30 cellular contexts compared by ENCODE assay signal in the genomic region with DNA sequence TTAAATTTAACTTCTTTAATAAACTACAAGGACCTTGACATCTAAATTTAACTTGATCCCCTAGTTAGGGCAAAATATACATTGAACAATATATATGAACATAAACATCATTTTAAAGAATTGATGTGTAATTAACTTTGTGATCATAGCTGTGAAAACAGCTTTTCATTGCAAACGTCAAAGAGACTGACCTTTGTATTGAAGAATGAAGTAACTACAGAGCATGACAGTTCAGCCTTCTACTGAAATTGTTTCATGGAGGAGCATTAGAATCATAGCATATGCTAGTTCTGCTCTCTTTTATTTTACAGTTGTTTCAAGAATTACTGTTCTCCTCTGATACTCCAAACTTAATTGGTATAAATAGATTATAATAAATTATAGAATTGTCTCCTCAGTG.
"Had no signal": no experiment of that assay in that cellular context is flagged by ENCODE, and none has a peak within 500 bp of the region (broad histone marks: within the 10 kb centered on the region; RNA-seq: fewer than 3 reads in every experiment).

No MANE protein-coding gene starts in this region.

- H3K27ac ChIP-seq: neutrophil, pancreas, prostate gland, right atrium auricular region, skin epidermis, spleen, suprapubic skin, testis, tibial nerve, upper lobe of left lung, vagina had no signal

- H3K9me3 ChIP-seq: pancreas, prostate gland, right atrium auricular region, testis, tibial nerve, upper lobe of left lung, vagina had no signal

- ATAC-seq: naive thymus-derived CD8-positive, alpha-beta T cell; natural killer cell treated with Interleukin-12 subunit alpha and Interleukin-12 subunit beta and Interleukin-15 and Interleukin-18, amount 100 ng/mL, for 72 hours; pancreas; sciatic nerve; stimulated activated memory B cell treated with anti-CD40 and anti-IgM and Interleukin-4, amounts not matched to agents 10 μg/mL and 1 μg/mL and 100 μg/mL, for 72 hours; stimulated activated naive CD8-positive, alpha-beta T cell treated with anti-CD3 and anti-CD28 coated beads, Interleukin-15, amount 100 ng/mL, for 72 hours; stimulated activated naive CD8-positive, alpha-beta T cell treated with anti-CD3 and anti-CD28 coated beads, Interleukin-15, Interleukin-2, amounts not matched to agents 100 U/mL and 50 U/mL, for 24 hours had no signal

- H3K27me3 ChIP-seq: neutrophil, pancreas, right atrium auricular region, spleen, suprapubic skin, testis, tibial nerve, upper lobe of left lung, vagina had no signal

- DNase-seq: naive B cell; naive thymus-derived CD8-positive, alpha-beta T cell; nephron progenitor cell; nucleus accumbens; pancreas; retina; spleen; stimulated activated CD4-positive, alpha-beta T cell treated with anti-CD3 and anti-CD28 coated beads, Interleukin-12 subunit alpha, Interleukin-12 subunit beta, amount 100 ng/mL, for 4 hours; stimulated activated CD4-positive, alpha-beta T cell treated with anti-CD3 and anti-CD28 coated beads, Interleukin-1b, Interleukin-23, amount 100 ng/mL, for 48 hours; stimulated activated CD4-positive, alpha-beta T cell treated with anti-CD3 and anti-CD28 coated beads, Interleukin-4, amount 100 ng/mL, for 1 hour; stimulated activated CD4-positive, alpha-beta T cell treated with anti-CD3 and anti-CD28 coated beads, Interleukin-4, amount 100 ng/mL, for 4 hours; stimulated activated CD8-positive, alpha-beta memory T cell treated with anti-CD3 and anti-CD28 coated beads, Interleukin-4, amount 100 ng/mL, for 48 hours; stimulated activated naive CD4-positive, alpha-beta T cell; stimulated activated naive CD8-positive, alpha-beta T cell treated with anti-CD3 and anti-CD28 coated beads, Interleukin-15, amount 100 ng/mL, for 72 hours; stimulated activated naive CD8-positive, alpha-beta T cell treated with anti-CD3 and anti-CD28 coated beads, Interleukin-15, Interleukin-2, amounts not matched to agents 100 U/mL and 50 U/mL, for 24 hours; substantia nigra; testis; trophoblast cell; upper lobe of left lung had no signal

- H3K4me3 ChIP-seq: pancreas, prostate gland, right atrium auricular region, skin epidermis, smooth muscle cell, spleen, suprapubic skin, testis, tibial nerve, upper lobe of left lung, vagina had no signal

- H3K36me3 ChIP-seq: neutrophil, pancreas, prostate gland, right atrium auricular region, spleen, suprapubic skin, tibial nerve, upper lobe of left lung, vagina had no signal

- H3K4me1 ChIP-seq: pancreas, prostate gland, right atrium auricular region, spleen, suprapubic skin, testis, tibial nerve, upper lobe of left lung, vagina had no signal
